ENCODE assay signal across 25 cellular contexts in the genomic region with DNA sequence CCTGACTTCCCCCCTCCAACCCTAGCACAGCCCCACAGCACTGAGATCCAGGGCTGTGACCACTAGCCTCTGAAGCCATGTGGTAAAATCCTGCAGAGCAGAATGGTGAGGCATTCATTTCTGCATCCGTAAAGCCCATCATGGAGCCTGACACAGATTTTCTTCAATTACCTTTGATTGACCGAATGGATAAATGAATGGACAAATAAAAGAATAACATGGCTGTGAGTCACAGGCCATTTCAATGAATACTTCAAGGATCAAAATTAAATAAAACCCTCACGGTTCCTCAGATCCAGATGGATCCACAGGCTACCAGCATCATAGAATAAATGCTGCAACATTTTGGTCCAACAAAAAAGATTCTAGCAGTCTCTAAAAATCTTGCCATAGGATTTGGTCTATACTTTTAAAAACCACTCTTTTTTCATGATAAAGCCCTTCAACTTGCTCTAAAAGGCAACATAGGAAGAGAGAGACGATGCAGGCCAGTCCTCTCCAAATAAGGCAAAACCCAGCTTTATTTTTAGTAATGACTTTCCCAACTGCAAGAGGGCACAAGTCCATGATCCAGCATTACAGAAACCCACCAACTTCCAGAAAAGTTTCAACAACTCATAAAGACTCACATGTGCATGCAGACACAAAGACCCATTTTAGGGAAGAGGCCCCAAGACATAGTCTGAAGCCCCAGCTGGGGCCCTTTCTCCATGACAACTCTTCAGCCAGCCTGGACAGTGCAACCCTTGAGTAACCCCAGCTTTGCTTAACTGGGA.
"Had no signal": no experiment of that assay in that cellular context is flagged by ENCODE, and none has a peak within 500 bp of the region (broad histone marks: within the 10 kb centered on the region; RNA-seq: fewer than 3 reads in every experiment).

No MANE protein-coding gene starts in this region.

- H3K27me3 ChIP-seq: foreskin keratinocyte, heart left ventricle, pancreas, right atrium auricular region, testis had no signal

- FAIRE-seq: astrocyte, endothelial cell of umbilical vein, pancreas had no signal

- H3K4me1 ChIP-seq: foreskin keratinocyte, testis, transverse colon had no signal

- H3K27ac ChIP-seq: foreskin keratinocyte, heart left ventricle, pancreas, right atrium auricular region, testis, transverse colon, WERI-Rb-1 had no signal

- ATAC-seq: activated CD4-positive, CD25-positive, alpha-beta regulatory T cell treated with anti-CD3 and anti-CD28 coated beads, Interleukin-2, amount 50 U/mL, for 24 hours; foreskin keratinocyte; heart left ventricle; naive thymus-derived CD4-positive, alpha-beta T cell; pancreas; stimulated activated naive CD8-positive, alpha-beta T cell treated with anti-CD3 and anti-CD28 coated beads, Interleukin-15, Interleukin-2, amounts not matched to agents 100 U/mL and 50 U/mL, for 24 hours had no signal

- H3K4me3 ChIP-seq: heart left ventricle, pancreas, right atrium auricular region, testis, transverse colon had no signal

- H3K36me3 ChIP-seq: heart left ventricle, pancreas, right atrium auricular region, transverse colon, WERI-Rb-1 had no signal

- DNase-seq: activated CD4-positive, alpha-beta memory T cell treated with anti-CD3 and anti-CD28 coated beads for 36 hours; activated CD4-positive, alpha-beta T cell treated with anti-CD3 and anti-CD28 coated beads, Interleukin-2, amount 10 ng/mL, durations not matched to agents 24 days and 14 days; activated CD8-positive, alpha-beta memory T cell treated with anti-CD3 and anti-CD28 coated beads, Interleukin-2, amount 50 U/mL, for 48 hours; activated gamma-delta T cell; activated naive CD4-positive, alpha-beta T cell treated with anti-CD3 and anti-CD28 coated beads, Interleukin-2, amount 50 U/mL, for 16 hours; activated T-cell treated with anti-CD3 and anti-CD28 coated beads, Interleukin-2, amount 50 U/mL, for 24 hours; amniotic stem cell; caudate nucleus; foreskin keratinocyte; heart left ventricle; hypothalamus; immature natural killer cell; midbrain; naive thymus-derived CD4-positive, alpha-beta T cell; nucleus accumbens; pancreas; stimulated activated naive CD8-positive, alpha-beta T cell treated with anti-CD3 and anti-CD28 coated beads, Interleukin-15, Interleukin-2, amounts not matched to agents 100 U/mL and 50 U/mL, for 24 hours; T-helper 1 cell; testis; transverse colon; WERI-Rb-1 had no signal

- H3K9me3 ChIP-seq: heart left ventricle, pancreas, right atrium auricular region, testis, transverse colon had no signal
